In the genomic region with DNA sequence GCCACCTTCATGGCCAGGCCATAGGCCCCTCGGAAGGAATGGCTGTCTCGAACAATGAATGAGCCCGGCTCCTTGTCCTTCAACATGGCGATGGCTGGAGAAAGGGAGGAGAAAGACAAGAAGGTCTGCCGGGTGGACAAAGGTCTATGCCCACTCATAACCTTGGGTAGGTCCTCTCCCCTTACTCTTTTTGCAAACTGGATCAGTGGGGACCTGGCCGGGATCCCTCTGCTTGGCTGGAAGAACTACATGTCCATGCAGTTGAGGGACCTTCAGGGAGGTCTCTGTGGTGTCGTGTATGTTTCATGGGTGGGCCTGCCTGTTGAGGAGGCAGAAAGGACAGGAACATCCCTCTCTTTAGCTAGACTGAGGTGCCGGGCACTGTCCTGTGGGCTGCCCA, we compare ENCODE assay signal across 17 cellular contexts.
A peak's percentile ranks its signal among the peaks of the same experiment; 100 is the strongest.
DNase-seq lines count a peak whose midpoint lies in the region; ATAC-seq, FAIRE-seq and TF ChIP-seq lines count a peak whose summit lies in the region.
"Had no signal": no experiment of that assay in that cellular context is flagged by ENCODE, and none has a peak within 500 bp of the region (broad histone marks: within the 10 kb centered on the region; RNA-seq: fewer than 3 reads in every experiment).

No MANE protein-coding gene starts in this region.

- intact Hi-C loops in HepG2 (cut with micrococcal nuclease; ENCODE audit: unreplicated experiment), result no loop called here
- intact Hi-C loops in right lobe of liver (cut with DNase I), result no loop called here

- no peak overlapping the region for H2BK12ac ChIP-seq in mesenchymal stem cell (ENCODE audit: low read length in 2 of 2)

- DNase-seq in HepG2 (ENCODE audit: low spot score) (no peak), right lobe of liver (no peak), mesenchymal stem cell (no peak), tibial nerve (ENCODE audit: low spot score in 2 of 2) (no peak), glomerular visceral epithelial cell (ENCODE audit: extremely low spot score) (no peak), NCI-H1436 (lab: John Stamatoyannopoulos, UW) (no peak)
- DNase-seq: 8988T; CD4-positive, alpha-beta memory T cell; DMS79 treated with DMSO at 0.1 percent for 48 hours; GF-D8; GOT3; H7; HFFc6 had no signal

- H3K9me3 ChIP-seq in HepG2 (ENCODE audit: low read length) (no peaks in the 10 kb centered on the region), right lobe of liver (no peaks in the 10 kb centered on the region), mesenchymal stem cell (ENCODE audit: control insufficient read depth, low read length) (no peaks in the 10 kb centered on the region), tibial nerve (no peaks in the 10 kb centered on the region)
- H3K9me3 ChIP-seq: BLaER1 had no signal

- H3K27ac ChIP-seq in HepG2 (ENCODE audit: extremely low read length, insufficient read depth, low read length), result no peak overlapping the region
- H3K27ac ChIP-seq in right lobe of liver, result no peak overlapping the region
- H3K27ac ChIP-seq in mesenchymal stem cell (ENCODE audit: low read length, poor library complexity, severe bottlenecking), result no peak overlapping the region
- H3K27ac ChIP-seq in tibial nerve, result peak overlapping the region in 3 of 4 donors; percentile 7 to 92 (median 82)
- H3K27ac ChIP-seq: BLaER1 had no signal

- peaks cover 33 to 83% of the 10 kb centered on the region in 2 experiments for H3K36me3 ChIP-seq in HepG2 (replicated peaks in 1 of 2; ENCODE audit: control insufficient read depth in 1 of 2, insufficient read depth in 2 of 2, low read length in 2 of 2)
- peaks cover 0 to 65% (median 31%) of the 10 kb centered on the region in 4 donors for H3K36me3 ChIP-seq in right lobe of liver
- peaks cover 10 to 54% of the 10 kb centered on the region in 2 experiments for H3K36me3 ChIP-seq in mesenchymal stem cell (ENCODE audit: control insufficient read depth in 1 of 2, insufficient read depth in 2 of 2, low read depth in 1 of 2, low read length in 2 of 2)
- H3K36me3 ChIP-seq in tibial nerve, result peaks cover 0 to 76% (median 0%) of the 10 kb centered on the region in 3 donors

- H3K79me1 ChIP-seq in mesenchymal stem cell (replicated peaks; ENCODE audit: low read length, poor library complexity, severe bottlenecking), result peaks cover 13% of the 10 kb centered on the region

- no peak overlapping the region for H2AK5ac ChIP-seq in mesenchymal stem cell (ENCODE audit: low read length, severe bottlenecking)

- 93% methylated on average over 8 of the region's 8 CpGs for WGBS in HepG2 (ENCODE audit: low lambda C conversion rate)
- WGBS in right lobe of liver (ENCODE audit: insufficient coverage, low coverage, low lambda C conversion rate, missing lambda C conversion rate), result 96% methylated on average over 4 of the region's 8 CpGs
- WGBS in mesenchymal stem cell, result 97% methylated on average over 8 of the region's 8 CpGs
- 90 to 92% methylated on average over 8 of the region's 8 CpGs for WGBS in tibial nerve, 2 donors

- H3K23ac ChIP-seq in mesenchymal stem cell (ENCODE audit: low read length in 2 of 2), result no peak overlapping the region

- BruUV-seq in HepG2 (replicated peaks; lab: Mats Ljungman, UMichigan), result no TSS peak

- H4K91ac ChIP-seq in mesenchymal stem cell (ENCODE audit: low read length), result peak overlapping the region; percentile 32

- TF ChIP-seq EP300 in HepG2 (IDR thresholded peaks at IDR 0.05; ENCODE audit: low read depth in 2 of 2, low read length in 2 of 2) (no peak), HepG2 (CRISPR knock-in tag; IDR thresholded peaks at IDR 0.05; ENCODE audit: borderline replicate concordance) (no peak), tibial nerve (IDR thresholded peaks at IDR 0.05) (no peak)

- no peak overlapping the region for H3K14ac ChIP-seq in mesenchymal stem cell (ENCODE audit: low read length in 2 of 2)

- FAIRE-seq in HepG2 (lab: Jason Lieb, UNC), result no peak
- FAIRE-seq: GM12878 had no signal

- TF ChIP-seq POLR2A in HepG2 (IDR thresholded peaks at IDR 0.05; ENCODE audit: insufficient read depth in 1 of 2, low read depth in 2 of 2, low read length in 2 of 2) (no peak), right lobe of liver (IDR thresholded peaks at IDR 0.05) (no peak), tibial nerve (IDR thresholded peaks at IDR 0.05) (no peak)

- CTCF ChIA-PET in HepG2 (lab: Yijun Ruan, JAX; ENCODE audit: low intra/inter-chr PET ratio, low total read pairs), result no interaction called here

- no peak for TF ChIP-seq CTCF in HepG2 (CRISPR knock-in tag; IDR thresholded peaks at IDR 0.05)
- no peak for TF ChIP-seq CTCF in right lobe of liver (IDR thresholded peaks at IDR 0.05)
- TF ChIP-seq CTCF in tibial nerve (IDR thresholded peaks at IDR 0.05), result no peak

- H3K18ac ChIP-seq in mesenchymal stem cell (ENCODE audit: low read depth in 1 of 2, low read length in 2 of 2), result no peak overlapping the region

- no peak overlapping the region for H2AFZ ChIP-seq in HepG2 (ENCODE audit: low read length)
- H2AFZ ChIP-seq in mesenchymal stem cell (ENCODE audit: low read depth, low read length), result no peak overlapping the region

- H4K8ac ChIP-seq in mesenchymal stem cell (ENCODE audit: low read length), result no peak overlapping the region

- H3K4me1 ChIP-seq in HepG2 (ENCODE audit: insufficient read depth, low read length) (peaks cover 39% of the 10 kb centered on the region), right lobe of liver (no peaks in the 10 kb centered on the region), mesenchymal stem cell (ENCODE audit: control insufficient read depth, insufficient read depth, low read depth, low read length) (peaks cover 9% of the 10 kb centered on the region), tibial nerve (peaks cover 0 to 98% (median 52%) of the 10 kb centered on the region in 4 donors)

- H3K4me3 ChIP-seq in HepG2 (replicated peaks in 1 of 3; ENCODE audit: insufficient read depth in 1 of 3, low read depth in 2 of 3, low read length in 3 of 3) (no peak overlapping the region), right lobe of liver (no peak overlapping the region), mesenchymal stem cell (ENCODE audit: insufficient read depth in 1 of 2, low read depth in 1 of 2, low read length in 2 of 2) (no peak overlapping the region), tibial nerve (no peak overlapping the region)
- H3K4me3 ChIP-seq: BLaER1, GM12878 had no signal

- H3K9ac ChIP-seq in HepG2 (ENCODE audit: insufficient read depth, low read depth, low read length), result no peak overlapping the region
- no peak overlapping the region for H3K9ac ChIP-seq in mesenchymal stem cell (ENCODE audit: low read length)
- H3K9ac ChIP-seq: BLaER1 had no signal

- POLR2A ChIA-PET in HepG2 (lab: Yijun Ruan, JAX), result no interaction called here

- H3K4ac ChIP-seq in mesenchymal stem cell (ENCODE audit: low read depth in 1 of 2, low read length in 2 of 2), result no peak overlapping the region

- ATAC-seq in HepG2, result no peak
- ATAC-seq in right lobe of liver, result no peak
- ATAC-seq in HG02970 (IDR thresholded peaks at IDR 0.05; ENCODE audit: low FRiP score, unreplicated experiment), result no peak
- ATAC-seq: GM12878, HCT116 had no signal

- no peak overlapping the region for H2BK120ac ChIP-seq in mesenchymal stem cell (ENCODE audit: low read depth, low read length)

- H4K20me1 ChIP-seq in HepG2 (ENCODE audit: insufficient read depth, low read length), result peaks cover 47% of the 10 kb centered on the region
- H4K20me1 ChIP-seq: BLaER1 had no signal

- no peaks in the 10 kb centered on the region for H3K27me3 ChIP-seq in HepG2 (ENCODE audit: control insufficient read depth in 1 of 2, insufficient read depth in 2 of 2, low read length in 2 of 2)
- no peaks in the 10 kb centered on the region for H3K27me3 ChIP-seq in right lobe of liver
- H3K27me3 ChIP-seq in mesenchymal stem cell (ENCODE audit: control insufficient read depth in 1 of 2, insufficient read depth in 1 of 2, low read length in 2 of 2), result no peaks in the 10 kb centered on the region
- H3K27me3 ChIP-seq in tibial nerve, result no peaks in the 10 kb centered on the region
- H3K27me3 ChIP-seq: BLaER1 had no signal

- in situ Hi-C loops in HepG2 (cut with HindIII; ENCODE audit: extremely low pct_ligation_motif_present, low pct_unique_long_range_greater_than_20kb), result loop anchor here (25.0 kb wide), 1 partner anchor 540 kb away; no protein-coding TSS in a partner anchor

- no peaks in the 10 kb centered on the region for H3K79me2 ChIP-seq in HepG2 (ENCODE audit: insufficient read depth, low read length)

- no peak overlapping the region for H2BK15ac ChIP-seq in mesenchymal stem cell (ENCODE audit: low read depth, poor library complexity, severe bottlenecking)

- H2BK5ac ChIP-seq in mesenchymal stem cell (ENCODE audit: low read depth, low read length, poor library complexity, severe bottlenecking), result no peak overlapping the region

- TF ChIP-seq RAD21 in HepG2 (CRISPR knock-in tag; IDR thresholded peaks at IDR 0.05), result no peak

- H3K4me2 ChIP-seq in HepG2 (ENCODE audit: low read depth, low read length), result no peak overlapping the region
- no peak overlapping the region for H3K4me2 ChIP-seq in mesenchymal stem cell (ENCODE audit: low read length, poor library complexity, severe bottlenecking)
- H3K4me2 ChIP-seq: BLaER1 had no signal

TF ChIP-seq in HepG2, 621 proteins besides CTCF, POLR2A, EP300 and RAD21:
- TF ChIP-seq ATAD3A (CRISPR knock-in tag; IDR thresholded peaks at IDR 0.05) (no peak), RBM22 (optimal IDR thresholded peaks at IDR 0.05; ENCODE audit: low read length) (peak; percentile 53)

Comparison
In these comparisons a context has a peak if more than half of its experiments do, and no peak if none do; other contexts are left out.
1. H3K27ac ChIP-seq: peak in tibial nerve (3 of 4); none in HepG2 (single experiment), right lobe of liver (0 of 3) and mesenchymal stem cell (single experiment).